In the genomic region with DNA sequence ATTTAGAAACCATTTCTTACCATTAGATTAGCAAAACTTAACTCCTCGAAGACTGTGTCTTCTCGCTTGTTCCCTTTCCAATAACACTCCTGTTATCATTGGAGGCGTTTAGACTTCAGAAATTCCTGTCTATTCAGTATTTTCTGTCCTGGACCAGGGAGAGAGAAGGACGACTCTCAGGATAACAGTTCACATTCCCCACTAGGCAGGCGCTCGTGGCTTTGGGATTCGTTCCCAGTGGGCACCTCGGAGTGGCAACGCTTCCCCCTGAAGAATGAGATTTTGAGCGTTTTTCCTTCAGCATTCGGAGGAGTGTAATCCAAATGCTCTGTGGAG, we compare ENCODE assay signal across 7 cellular contexts. TPM values are rescaled to one million over a fixed set of nuclear protein-coding genes. Genes with fewer than 3 reads are reported as not detected.
DNase-seq lines count a peak whose midpoint lies in the region; ATAC-seq and TF ChIP-seq lines count a peak whose summit lies in the region.

No MANE protein-coding gene starts in this region.

- no peak overlapping the region for H2BK5ac ChIP-seq in trophoblast cell (ENCODE audit: low read depth, low read length, poor library complexity)

- no peak overlapping the region for H2AK5ac ChIP-seq in trophoblast cell (ENCODE audit: low read length)

- WGBS in trophoblast cell (ENCODE audit: extremely low coverage, insufficient coverage, insufficient read length): no CpG with 5 or more reads among the region's 11 CpGs

- H3K27me3 ChIP-seq in OCI-LY1 (ENCODE audit: insufficient read depth, low read length) (no peaks in the 10 kb centered on the region), trophoblast cell (ENCODE audit: insufficient read depth, low read length) (no peaks in the 10 kb centered on the region)

- TF ChIP-seq CTCF in OCI-LY1 (IDR thresholded peaks at IDR 0.05; ENCODE audit: low read length): no peak

- no peak overlapping the region for H2BK120ac ChIP-seq in trophoblast cell (ENCODE audit: insufficient read depth, low read length, poor library complexity)

- H2BK12ac ChIP-seq in trophoblast cell (ENCODE audit: low read length): no peak overlapping the region

- no peak for DNase-seq in epithelial cell of prostate (ENCODE audit: low read depth, low spot score)
- no peak for DNase-seq in trophoblast cell
- DNase-seq in middle frontal gyrus (ENCODE audit: extremely low spot score, low spot score): no peak
- no peak for DNase-seq in islet precursor cell

- peaks cover 10% of the 10 kb centered on the region for H3K36me3 ChIP-seq in OCI-LY1 (ENCODE audit: insufficient read depth, low read length)
- peaks cover 3 to 8% of the 10 kb centered on the region in 2 experiments for H3K36me3 ChIP-seq in trophoblast cell (ENCODE audit: control insufficient read depth in 1 of 2, insufficient read depth in 2 of 2, low read length in 2 of 2)

- no peaks in the 10 kb centered on the region for H4K20me1 ChIP-seq in OCI-LY1 (ENCODE audit: insufficient read depth, low read length)

- H3K27ac ChIP-seq in OCI-LY1 (ENCODE audit: low read depth, low read length, poor library complexity, severe bottlenecking): no peak overlapping the region
- peak overlapping the region; percentile 34 for H3K27ac ChIP-seq in epithelial cell of prostate
- peak overlapping the region; percentile 12 for H3K27ac ChIP-seq in trophoblast cell (ENCODE audit: low read depth, low read length)

- H3K4me3 ChIP-seq in OCI-LY1 (ENCODE audit: low read depth, low read length, poor library complexity, severe bottlenecking) (peak overlapping the region; percentile 71), trophoblast cell (ENCODE audit: low read depth, low read length) (peak overlapping the region; percentile 76)

- H3K79me1 ChIP-seq in trophoblast cell (ENCODE audit: low read length): peaks cover 3% of the 10 kb centered on the region

- no peaks in the 10 kb centered on the region for H3F3A ChIP-seq in OCI-LY1 (ENCODE audit: insufficient read depth, low read length)

- peak overlapping the region; percentile 65 for H4K12ac ChIP-seq in trophoblast cell (ENCODE audit: low read depth, low read length)

- H3K9me3 ChIP-seq in OCI-LY1 (ENCODE audit: low read length) (peaks cover 20% of the 10 kb centered on the region; the same call in 1 of the 2 replicates), trophoblast cell (ENCODE audit: insufficient read depth, low read depth, low read length) (peaks cover 3% of the 10 kb centered on the region)

- H2AFZ ChIP-seq in OCI-LY1 (ENCODE audit: low read length): 0 out of 2 replicates have a peak overlapping the region, but pooled peaks have one; percentile 27
- no peak overlapping the region for H2AFZ ChIP-seq in trophoblast cell (ENCODE audit: insufficient read depth, low read length, poor library complexity)

- H3K23ac ChIP-seq in trophoblast cell (ENCODE audit: low read length): no peak overlapping the region

- H3K4me2 ChIP-seq in OCI-LY1 (ENCODE audit: low read length) (peak overlapping the region; percentile 68), trophoblast cell (ENCODE audit: low read length) (peak overlapping the region; percentile 59)

- H4K8ac ChIP-seq in trophoblast cell (ENCODE audit: low read depth, low read length): peak overlapping the region; percentile 58

- no peak overlapping the region for H3K4ac ChIP-seq in trophoblast cell (ENCODE audit: low read depth, low read length)

- H4K91ac ChIP-seq in trophoblast cell (ENCODE audit: low read depth, low read length): peak overlapping the region; percentile 49

- ATAC-seq in GM21360 (IDR thresholded peaks at IDR 0.05; ENCODE audit: unreplicated experiment) (peak; percentile 23), HG03095 (IDR thresholded peaks at IDR 0.05; ENCODE audit: unreplicated experiment) (no peak)

- H3K14ac ChIP-seq in trophoblast cell (ENCODE audit: low read length): no peak overlapping the region

- H3K18ac ChIP-seq in trophoblast cell (ENCODE audit: low read length): no peak overlapping the region

- peak overlapping the region; percentile 60; the same call in 1 of the 2 replicates for H3K9ac ChIP-seq in OCI-LY1 (ENCODE audit: low read length)
- H3K9ac ChIP-seq in trophoblast cell (ENCODE audit: low read length): peak overlapping the region; percentile 62

- H3K79me2 ChIP-seq in OCI-LY1 (ENCODE audit: insufficient read depth, low read length): no peaks in the 10 kb centered on the region
- peaks cover 2% of the 10 kb centered on the region for H3K79me2 ChIP-seq in trophoblast cell (ENCODE audit: control insufficient read depth, insufficient read depth, low read length, poor library complexity)

- no peaks in the 10 kb centered on the region for H3K9me2 ChIP-seq in OCI-LY1 (ENCODE audit: low read depth, low read length)

- H3K4me1 ChIP-seq in OCI-LY1 (ENCODE audit: insufficient read depth, low read length, severe bottlenecking) (peaks cover 7% of the 10 kb centered on the region), trophoblast cell (ENCODE audit: control insufficient read depth in 1 of 2, insufficient read depth in 2 of 2, low read length in 2 of 2) (peaks cover 0 to 2% of the 10 kb centered on the region in 2 experiments)

RNA-seq across cellular contexts. Expression of a gene that starts 0.4 kb away (rescaled TPM):
- 1.9 and 2.1 TPM in 2 replicates for polyA plus RNA-seq in trophoblast cell (2013)

RNA-seq across cellular contexts. Expression of a gene that starts 18.6 kb away (rescaled TPM):
- 11.1 and 11.2 TPM in 2 replicates for polyA plus RNA-seq in trophoblast cell (2013)

RNA-seq across cellular contexts. Expression of a gene that starts 28.6 kb away (rescaled TPM):
- polyA plus RNA-seq in trophoblast cell (2013): 3.7 and 3.8 TPM in 2 replicates

RNA-seq across cellular contexts. Expression of a gene that starts 40.8 kb away (rescaled TPM):
- 1.2 and 1.4 TPM in 2 replicates for polyA plus RNA-seq in trophoblast cell (2013)

RNA-seq across cellular contexts. Expression of a gene that starts 52.1 kb away (rescaled TPM):
- 20.3 and 22.3 TPM in 2 replicates for polyA plus RNA-seq in trophoblast cell (2013)
